8 cellular contexts compared by ENCODE assay signal in the genomic region with DNA sequence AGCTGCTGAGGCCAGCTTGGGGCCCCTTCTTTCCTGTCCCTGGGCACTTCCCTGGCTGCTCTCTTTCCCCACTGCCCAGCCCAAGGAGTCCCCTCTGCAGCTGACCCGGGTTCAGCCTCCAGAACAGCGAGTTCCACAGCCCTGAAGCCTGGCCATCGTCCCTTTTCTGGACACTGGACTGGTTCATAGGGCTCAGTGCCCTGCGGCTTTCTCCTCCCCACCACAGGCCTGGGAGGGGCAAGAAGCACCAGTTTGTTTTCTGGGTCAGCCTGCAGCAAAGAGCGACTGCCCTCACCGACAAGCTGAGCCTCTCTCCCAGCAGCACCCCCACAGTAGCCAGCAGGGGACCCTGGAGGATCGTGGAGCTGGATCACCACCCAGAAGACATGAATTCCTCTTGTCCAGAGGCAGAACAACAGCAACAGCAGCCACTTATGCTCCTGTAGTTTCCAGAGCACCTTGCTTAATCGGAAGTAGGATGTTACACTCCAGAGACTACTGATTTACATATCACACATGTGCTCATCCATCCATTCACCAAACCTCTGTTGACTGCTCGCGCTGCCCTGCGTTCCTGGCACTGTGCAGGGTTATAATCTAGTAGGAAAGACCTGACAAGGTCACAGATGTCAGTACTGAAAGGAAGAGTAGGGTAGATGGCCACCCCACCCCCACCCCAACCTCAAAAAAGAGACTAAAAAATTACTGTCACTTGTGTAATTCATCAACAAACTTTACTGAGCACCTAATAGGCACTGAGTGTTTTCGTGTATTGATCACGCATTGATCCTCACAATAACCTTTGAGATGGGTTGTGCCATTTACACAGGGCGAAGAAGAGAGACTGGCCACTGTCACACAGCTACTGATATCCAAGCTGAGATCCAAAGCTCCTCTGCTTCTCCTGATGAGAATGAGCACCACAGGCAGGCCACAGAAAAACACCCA. TPM values are rescaled to one million over a fixed set of nuclear protein-coding genes. Genes with fewer than 3 reads are reported as not detected.
DNase-seq lines count a peak whose midpoint lies in the region; ATAC-seq and TF ChIP-seq lines count a peak whose summit lies in the region.

No MANE protein-coding gene starts in this region.

- peak overlapping the region; percentile 97 to 100 (median 99) for H3K27ac Mint-ChIP-seq in naive thymus-derived CD8-positive, alpha-beta T cell

- peaks cover 33 to 66% (median 57%) of the 10 kb centered on the region in 4 donors for H3K4me1 Mint-ChIP-seq in naive thymus-derived CD8-positive, alpha-beta T cell

- H3K9me3 Mint-ChIP-seq in naive thymus-derived CD8-positive, alpha-beta T cell = no peaks in the 10 kb centered on the region

- H3K4me3 ChIP-seq in epithelial cell of proximal tubule (ENCODE audit: low read depth, low read length) = peak overlapping the region; percentile 19

- H3K4me3 Mint-ChIP-seq in naive thymus-derived CD8-positive, alpha-beta T cell = peak overlapping the region; percentile 73 to 90 (median 84)

- peak; percentile 41; the same call in 1 of the 2 replicates for TF ChIP-seq POLR2A in Raji (IDR thresholded peaks at IDR 0.05; ENCODE audit: insufficient read depth, low read depth, low read length)

- POLR2A ChIA-PET in naive thymus-derived CD8-positive, alpha-beta T cell (lab: Charles Lee) = interaction anchor here (0.5 to 14.1 kb wide), 29 partner anchors 8 to 180 kb away, joined by 3 to 503 read pairs (median 5); partner anchors contain the start of genes BCL9L, CXCR5 and DDX6

- H3K36me3 Mint-ChIP-seq in naive thymus-derived CD8-positive, alpha-beta T cell = no peaks in the 10 kb centered on the region

- ATAC-seq in GM18499 (IDR thresholded peaks at IDR 0.05; ENCODE audit: insufficient read depth, unreplicated experiment) = peak; percentile 49
- peak; percentile 42 for ATAC-seq in HG02588 (IDR thresholded peaks at IDR 0.05; ENCODE audit: unreplicated experiment)
- ATAC-seq in naive thymus-derived CD8-positive, alpha-beta T cell = peak; percentile 37 to 39
- no peak for ATAC-seq in HG03378 (IDR thresholded peaks at IDR 0.05; ENCODE audit: unreplicated experiment)

- H3K27me3 Mint-ChIP-seq in naive thymus-derived CD8-positive, alpha-beta T cell = no peaks in the 10 kb centered on the region

- peak; percentile 91 for DNase-seq in epithelial cell of proximal tubule (ENCODE audit: low read depth)
- peak in 3 of 10 donors; percentile 14 to 20 (median 17) for DNase-seq in naive thymus-derived CD8-positive, alpha-beta T cell
- DNase-seq in stimulated activated CD4-positive, alpha-beta T cell treated with anti-CD3 and anti-CD28 coated beads, Interleukin-12 subunit alpha, Interleukin-12 subunit beta, amount 100 ng/mL, for 4 hours = no peak
- no peak for DNase-seq in mesenteric fat pad (ENCODE audit: low spot score)

- TF ChIP-seq CTCF in epithelial cell of proximal tubule (conservative IDR thresholded peaks at IDR 0.05; ENCODE audit: low read depth, low read length) = peak; percentile 63

RNA-seq across cellular contexts. Expression of gene CXCR5, which starts 13.0 kb away (rescaled TPM):
- not detected in 2 replicates for total RNA-seq in epithelial cell of proximal tubule
- 1 to 10 TPM; 3.2 to 3.5 TPM for total RNA-seq in naive thymus-derived CD8-positive, alpha-beta T cell
- under 1 TPM; 0.17 to 0.63 (median 0.29) TPM for polyA plus RNA-seq in naive thymus-derived CD8-positive, alpha-beta T cell
- not detected for total RNA-seq in mesenteric fat pad

RNA-seq across cellular contexts. Expression of gene BCL9L, which starts 55.1 kb away (rescaled TPM):
- total RNA-seq in epithelial cell of proximal tubule (20.7 and 25.7 TPM in 2 replicates), mesenteric fat pad (86.4 TPM)
- 100 to 1,000 TPM; 283 TPM for total RNA-seq in naive thymus-derived CD8-positive, alpha-beta T cell
- polyA plus RNA-seq in naive thymus-derived CD8-positive, alpha-beta T cell = 1 to 10 TPM; 3.1 to 8.7 (median 4.3) TPM
